22 cellular contexts compared by ENCODE assay signal in the genomic region with DNA sequence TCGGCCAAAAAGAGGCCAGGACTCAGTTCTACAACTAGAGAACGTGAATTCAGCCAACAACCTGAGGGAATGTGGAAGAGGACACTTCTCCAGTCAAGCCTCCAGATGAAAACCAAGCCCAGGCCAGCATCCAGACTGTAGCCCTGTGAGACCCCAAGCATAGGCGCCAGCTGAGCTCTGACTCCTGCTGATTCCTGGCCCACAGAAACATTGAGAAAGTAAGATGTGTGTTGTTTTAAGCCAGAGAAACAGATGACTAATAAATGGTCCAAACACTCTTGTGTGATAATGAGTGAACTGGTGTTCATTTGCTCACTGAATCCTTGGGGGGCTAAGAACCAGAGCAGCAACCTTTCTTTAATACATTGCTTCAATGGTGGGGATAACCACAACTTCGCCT. TPM values are rescaled to one million over a fixed set of nuclear protein-coding genes. Genes with fewer than 3 reads are reported as not detected.
DNase-seq lines count a peak whose midpoint lies in the region; ATAC-seq, FAIRE-seq and TF ChIP-seq lines count a peak whose summit lies in the region.
"Had no signal": no experiment of that assay in that cellular context is flagged by ENCODE, and none has a peak within 500 bp of the region (broad histone marks: within the 10 kb centered on the region; RNA-seq: fewer than 3 reads in every experiment).

No MANE protein-coding gene starts in this region.

- H3K27ac Mint-ChIP-seq in Caco-2 (ENCODE audit: unreplicated experiment), result no peak overlapping the region
- H3K27ac Mint-ChIP-seq: CD4-positive, alpha-beta T cell had no signal

- no peak overlapping the region for H4K91ac ChIP-seq in IMR-90 (ENCODE audit: insufficient read depth, low read depth, low read length)

- no peaks in the 10 kb centered on the region for H3K4me1 Mint-ChIP-seq in Caco-2 (ENCODE audit: low read depth, unreplicated experiment)

- peaks cover 40 to 94% of the 10 kb centered on the region in 2 experiments for H3K79me1 ChIP-seq in IMR-90 (ENCODE audit: low read depth in 1 of 2, low read length in 2 of 2)

- no peak overlapping the region for H2BK20ac ChIP-seq in IMR-90 (ENCODE audit: low read depth, low read length)

- no peak overlapping the region for H3K14ac ChIP-seq in IMR-90 (replicated peaks; ENCODE audit: low read depth, low read length)

- H4K8ac ChIP-seq in IMR-90 (ENCODE audit: low read depth in 2 of 2, low read length in 2 of 2), result no peak overlapping the region

- no peaks in the 10 kb centered on the region for H3K36me3 ChIP-seq in Caco-2 (ENCODE audit: control insufficient read depth, insufficient read depth, low read length)
- peaks cover 34% of the 10 kb centered on the region for H3K36me3 ChIP-seq in IMR-90 (ENCODE audit: control insufficient read depth, insufficient read depth, low read length)
- H3K36me3 ChIP-seq in endothelial cell of umbilical vein (ENCODE audit: control insufficient read depth in 2 of 2, extremely low read depth in 1 of 2, insufficient read depth in 2 of 2, low read length in 2 of 2), result peaks cover 0 to 2% of the 10 kb centered on the region in 2 experiments
- H3K36me3 ChIP-seq in PC-9 (ENCODE audit: low read depth), result peaks cover 44% of the 10 kb centered on the region
- peaks cover 0 to 56% of the 10 kb centered on the region in 2 donors for H3K36me3 ChIP-seq in gastroesophageal sphincter

- dilution Hi-C loops in IMR-90 (cut with HindIII; ENCODE audit: low sequenced_read_pairs, unreplicated experiment), result no loop called here
- dilution Hi-C loops in endothelial cell of umbilical vein (cut with MboI; ENCODE audit: extremely low pct_ligation_motif_present, low sequenced_read_pairs), result no loop called here

- no peak for DNase-seq in Caco-2
- peak; percentile 6 for DNase-seq in IMR-90
- DNase-seq in endothelial cell of umbilical vein (ENCODE audit: low read depth, low spot score), result no peak
- DNase-seq in PC-9, result no peak
- DNase-seq: BE2C; CD4-positive, alpha-beta T cell; COR-L47; DMS 273 treated with DMSO at 0.1 percent for 48 hours; DMS79 treated with DMSO at 0.1 percent for 48 hours; H7; NCI-H1417 treated with DMSO at 0.1 percent for 48 hours; NCI-H1930; NCI-H2227 treated with DMSO at 0.1 percent for 48 hours; NCI-H510A; NCI-H748 treated with DMSO at 0.1 percent for 48 hours had no signal

- H3K9ac ChIP-seq in IMR-90 (ENCODE audit: low read depth, low read length) (no peak overlapping the region), endothelial cell of umbilical vein (replicated peaks; ENCODE audit: extremely low read depth, insufficient read depth, low read length) (no peak overlapping the region)
- H3K9ac ChIP-seq: KMS-11 had no signal

- no peak overlapping the region for H2AK5ac ChIP-seq in IMR-90 (ENCODE audit: low read depth, low read length)

- TF ChIP-seq POLR2A in IMR-90 (IDR thresholded peaks at IDR 0.05; ENCODE audit: low read depth, low read length) (no peak), endothelial cell of umbilical vein (IDR thresholded peaks at IDR 0.05; ENCODE audit: low read depth, low read length) (no peak), gastroesophageal sphincter (IDR thresholded peaks at IDR 0.05) (no peak)

- no peak for TF ChIP-seq EP300 in gastroesophageal sphincter (IDR thresholded peaks at IDR 0.05)

- no peak overlapping the region for H3K4me3 Mint-ChIP-seq in Caco-2 (ENCODE audit: unreplicated experiment)
- H3K4me3 Mint-ChIP-seq: CD4-positive, alpha-beta T cell had no signal

- 100% methylated on average over 1 of the region's 4 CpGs; no CpG with 5 or more reads in 1 of the 2 experiments for WGBS in IMR-90 (ENCODE audit: extremely low coverage in 2 of 2, insufficient read length in 1 of 2), 2 experiments
- 100% methylated on average over 2 to 3 of the region's 4 CpGs for WGBS in gastroesophageal sphincter (ENCODE audit: low coverage in 1 of 2), 2 donors

- H3K36me3 Mint-ChIP-seq in Caco-2 (ENCODE audit: insufficient read depth, unreplicated experiment), result peaks cover 93% of the 10 kb centered on the region

- TF ChIP-seq RAD21 in IMR-90 (IDR thresholded peaks at IDR 0.05; ENCODE audit: low read length), result no peak

- H3K79me2 ChIP-seq in endothelial cell of umbilical vein (ENCODE audit: control insufficient read depth, insufficient read depth, low read length) (peaks cover 78% of the 10 kb centered on the region), PC-9 (ENCODE audit: low read depth) (peaks cover 88% of the 10 kb centered on the region)

- no peak overlapping the region for H2BK5ac ChIP-seq in IMR-90 (ENCODE audit: low read depth, low read length, poor library complexity, severe bottlenecking)

- H3K4me3 ChIP-seq in Caco-2 (ENCODE audit: low read depth, low read length) (no peak overlapping the region), IMR-90 (ENCODE audit: insufficient read depth, low read depth, low read length) (no peak overlapping the region), endothelial cell of umbilical vein (replicated peaks in 1 of 3; ENCODE audit: insufficient read depth in 1 of 3, low read depth in 1 of 3, low read length in 3 of 3) (no peak overlapping the region), PC-9 (no peak overlapping the region), gastroesophageal sphincter (no peak overlapping the region)
- H3K4me3 ChIP-seq: A549 had no signal

- H2AK9ac ChIP-seq in IMR-90 (replicated peaks; ENCODE audit: low read depth, low read length, poor library complexity), result no peak overlapping the region

- no peak overlapping the region for H3K4me2 ChIP-seq in IMR-90 (ENCODE audit: low read depth, low read length)
- no peak overlapping the region for H3K4me2 ChIP-seq in endothelial cell of umbilical vein (ENCODE audit: insufficient read depth, low read length)
- H3K4me2 ChIP-seq in PC-9, result no peak overlapping the region
- H3K4me2 ChIP-seq: A549, KMS-11 had no signal

- H2BK15ac ChIP-seq in IMR-90 (ENCODE audit: low read depth, low read length), result no peak overlapping the region

- no peaks in the 10 kb centered on the region for H3F3A ChIP-seq in PC-9 (ENCODE audit: insufficient read depth, low read depth)

- FAIRE-seq in endothelial cell of umbilical vein (lab: Jason Lieb, UNC), result no peak
- FAIRE-seq: A549, GM12892, HTR-8/SVneo had no signal

- no peaks in the 10 kb centered on the region for H3K27me3 Mint-ChIP-seq in Caco-2 (ENCODE audit: insufficient read depth, unreplicated experiment)
- H3K27me3 Mint-ChIP-seq: CD4-positive, alpha-beta T cell had no signal

- CTCF ChIA-PET in Caco-2 (lab: Charles Lee), result no interaction called here
- CTCF ChIA-PET in IMR-90 (lab: Yijun Ruan, JAX), result interaction anchor here (1.0 kb wide), 1 partner anchor 13 kb away, joined by 3 read pairs; no protein-coding TSS in a partner anchor
- CTCF ChIA-PET in endothelial cell of umbilical vein (lab: Charles Lee), result interaction anchor here (1.6 to 2.2 kb wide), 2 partner anchors 13 to 14 kb away, joined by 5 to 6 read pairs; no protein-coding TSS in a partner anchor
- CTCF ChIA-PET in PC-9 (lab: Charles Lee), result no interaction called here

- no peaks in the 10 kb centered on the region for H3K9me2 ChIP-seq in PC-9 (ENCODE audit: insufficient read depth)

- ATAC-seq in IMR-90 (ENCODE audit: low read depth) (no peak), HG03469 (IDR thresholded peaks at IDR 0.05; ENCODE audit: unreplicated experiment) (no peak), gastroesophageal sphincter (no peak)
- ATAC-seq: A549 had no signal

- H3K4me1 ChIP-seq in Caco-2 (no peaks in the 10 kb centered on the region), IMR-90 (ENCODE audit: control insufficient read depth, insufficient read depth, low read length) (no peaks in the 10 kb centered on the region), endothelial cell of umbilical vein (ENCODE audit: control insufficient read depth, extremely low read depth, insufficient read depth, low read length) (peaks cover 46% of the 10 kb centered on the region), PC-9 (replicated peaks; ENCODE audit: insufficient read depth) (no peaks in the 10 kb centered on the region), gastroesophageal sphincter (peaks cover 0 to 18% (median 0%) of the 10 kb centered on the region in 3 donors)
- H3K4me1 ChIP-seq: A549 had no signal

- H2BK120ac ChIP-seq in IMR-90 (ENCODE audit: low read depth, low read length), result no peak overlapping the region

- intact Hi-C loops in Caco-2 (cut with micrococcal nuclease; ENCODE audit: unreplicated experiment) (no loop called here), IMR-90 (cut with micrococcal nuclease) (no loop called here), endothelial cell of umbilical vein (cut with micrococcal nuclease) (loop anchor here (1.0 kb wide), 1 partner anchor 42 kb away; no protein-coding TSS in a partner anchor), PC-9 (cut with micrococcal nuclease; ENCODE audit: unreplicated experiment) (no loop called here)

- no peak overlapping the region for H3K4ac ChIP-seq in IMR-90 (ENCODE audit: low read depth, low read length)

- POLR2A ChIA-PET in Caco-2 (lab: Charles Lee) (no interaction called here), IMR-90 (lab: Charles Lee; ENCODE audit: unreplicated experiment) (no interaction called here), endothelial cell of umbilical vein (lab: Charles Lee) (no interaction called here), PC-9 (lab: Charles Lee; ENCODE audit: unreplicated experiment) (no interaction called here)

- H4K5ac ChIP-seq in IMR-90 (ENCODE audit: low read depth, low read length), result no peak overlapping the region

- no peak overlapping the region for H3K18ac ChIP-seq in IMR-90 (ENCODE audit: low read depth, low read length)

- H3K9me1 ChIP-seq in IMR-90 (ENCODE audit: insufficient read depth, low read length) (peaks cover 29% of the 10 kb centered on the region), endothelial cell of umbilical vein (replicated peaks; ENCODE audit: control insufficient read depth, extremely low read depth, insufficient read depth, low read length) (no peaks in the 10 kb centered on the region)

- H3K23ac ChIP-seq in IMR-90 (ENCODE audit: low read depth, low read length), result no peak overlapping the region

- in situ Hi-C loops in IMR-90 (cut with MboI; ENCODE audit: low sequenced_read_pairs), result no loop called here

- TF ChIP-seq CTCF in Caco-2 (IDR thresholded peaks at IDR 0.05; ENCODE audit: insufficient read depth in 1 of 2, low read depth in 1 of 2, low read length in 1 of 2, severe bottlenecking in 1 of 2, unreplicated experiment in 1 of 2) (no peak), IMR-90 (conservative IDR thresholded peaks at IDR 0.05; ENCODE audit: low read depth, low read length) (no peak), VCaP (conservative IDR thresholded peaks at IDR 0.05) (no peak), endothelial cell of umbilical vein (IDR thresholded peaks at IDR 0.05; ENCODE audit: extremely low read depth in 1 of 2, insufficient read depth in 1 of 2, low read depth in 1 of 2, low read length in 2 of 2) (no peak), PC-9 (conservative IDR thresholded peaks at IDR 0.05) (no peak), gastroesophageal sphincter (IDR thresholded peaks at IDR 0.05) (no peak)

- H3K27me3 ChIP-seq in Caco-2 (replicated peaks; ENCODE audit: control insufficient read depth, insufficient read depth, low read length), result no peaks in the 10 kb centered on the region
- no peaks in the 10 kb centered on the region for H3K27me3 ChIP-seq in IMR-90 (ENCODE audit: control insufficient read depth, insufficient read depth, low read length)
- no peaks in the 10 kb centered on the region for H3K27me3 ChIP-seq in endothelial cell of umbilical vein (ENCODE audit: control insufficient read depth in 2 of 2, insufficient read depth in 2 of 2, low read length in 2 of 2)
- H3K27me3 ChIP-seq in PC-9 (ENCODE audit: insufficient read depth, low read depth), result no peaks in the 10 kb centered on the region
- H3K27me3 ChIP-seq in gastroesophageal sphincter, result no peaks in the 10 kb centered on the region
- H3K27me3 ChIP-seq: BE2C had no signal

- peaks cover 64% of the 10 kb centered on the region for H4K20me1 ChIP-seq in IMR-90 (ENCODE audit: insufficient read depth, low read length)
- no peaks in the 10 kb centered on the region for H4K20me1 ChIP-seq in endothelial cell of umbilical vein (replicated peaks; ENCODE audit: control insufficient read depth, extremely low read depth, insufficient read depth, low read length)
- H4K20me1 ChIP-seq in PC-9 (ENCODE audit: insufficient read depth), result peaks cover 97% of the 10 kb centered on the region

- H3K9me3 Mint-ChIP-seq in Caco-2 (ENCODE audit: unreplicated experiment), result no peaks in the 10 kb centered on the region
- H3K9me3 Mint-ChIP-seq: CD4-positive, alpha-beta T cell had no signal

- H3K27ac ChIP-seq in IMR-90 (ENCODE audit: insufficient read depth, low read length) (no peak overlapping the region), VCaP (peak overlapping the region; percentile 93), endothelial cell of umbilical vein (ENCODE audit: insufficient read depth, low read depth, low read length) (peak overlapping the region; percentile 10), PC-9 (no peak overlapping the region), gastroesophageal sphincter (no peak overlapping the region)
- H3K27ac ChIP-seq: A549, KMS-11 had no signal

- H3K9me3 ChIP-seq in Caco-2, result no peaks in the 10 kb centered on the region
- no peaks in the 10 kb centered on the region for H3K9me3 ChIP-seq in IMR-90 (ENCODE audit: control insufficient read depth, insufficient read depth, low read length)
- no peaks in the 10 kb centered on the region for H3K9me3 ChIP-seq in endothelial cell of umbilical vein (replicated peaks; ENCODE audit: control insufficient read depth, insufficient read depth, low read length)
- H3K9me3 ChIP-seq in PC-9 (ENCODE audit: insufficient read depth, low read depth), result no peaks in the 10 kb centered on the region
- no peaks in the 10 kb centered on the region for H3K9me3 ChIP-seq in gastroesophageal sphincter
- H3K9me3 ChIP-seq: A549, BE2C had no signal

- TSS peak; percentile 4 for BruUV-seq in Caco-2 (replicated peaks; lab: Mats Ljungman, UMichigan)
- BruUV-seq in IMR-90 (replicated peaks; lab: Mats Ljungman, UMichigan), result no TSS peak
- no TSS peak for BruUV-seq in endothelial cell of umbilical vein (replicated peaks; lab: Mats Ljungman, UMichigan)
- no TSS peak for BruUV-seq in PC-9 (replicated peaks; lab: Mats Ljungman, UMichigan)

- H3K56ac ChIP-seq in IMR-90 (ENCODE audit: extremely low read depth, insufficient read depth, low read length), result no peak overlapping the region

- H2AFZ ChIP-seq in IMR-90 (replicated peaks; ENCODE audit: low read length, poor library complexity) (no peak overlapping the region), endothelial cell of umbilical vein (ENCODE audit: low read depth, low read length) (no peak overlapping the region), PC-9 (no peak overlapping the region)

RNA-seq across cellular contexts. Expression of a gene that starts 44.9 kb away (rescaled TPM):
- total RNA-seq in Caco-2 (2022) (164 and 180 TPM in 2 replicates), IMR-90 (2012; rRNA removed) (9.7 and 10.3 TPM in 2 replicates), endothelial cell of umbilical vein (79.3 and 81.2 TPM in 2 replicates), PC-9 (2021) (55.4 and 62.8 TPM in 2 replicates), gastroesophageal sphincter (10 to 100 TPM; 13.5 to 33.8 (median 22.1) TPM)
- polyA plus RNA-seq in IMR-90 (2012; rRNA removed) (20.4 and 22.3 TPM in 2 replicates), endothelial cell of umbilical vein (18.8 and 21.0 TPM in 2 replicates)
- polyA plus RNA-seq in IMR-90 (2012; cell fraction: cytosol; rRNA removed), result 10.1 and 16.9 TPM in 2 replicates
- polyA plus RNA-seq in IMR-90 (2012; cell fraction: nucleus; rRNA removed; ENCODE audit: low replicate concordance), result 25.5 and 27.8 TPM in 2 replicates
- polyA plus RNA-seq in endothelial cell of umbilical vein (2011; cell fraction: cytosol; rRNA removed), result 17.3 and 17.6 TPM in 2 replicates
- 30.4 and 31.7 TPM in 2 replicates for polyA plus RNA-seq in endothelial cell of umbilical vein (2011; cell fraction: nucleus; rRNA removed)
- 32.8 and 37.7 TPM in 2 replicates for polyA plus RNA-seq in endothelial cell of umbilical vein (2012)
- 48.2 and 64.0 TPM in 2 replicates for polyA minus RNA-seq in endothelial cell of umbilical vein
- 25.9 TPM for polyA minus RNA-seq in endothelial cell of umbilical vein (2011; cell fraction: cytosol; rRNA and poly(A)+ RNA removed)
- polyA minus RNA-seq in endothelial cell of umbilical vein (2011; cell fraction: nucleus; rRNA and poly(A)+ RNA removed), result 38.5 and 56.9 TPM in 2 replicates

Comparison
In these comparisons a context has a peak if more than half of its experiments do, and no peak if none do; other contexts are left out.
1. H3K27ac ChIP-seq: peak in VCaP (single experiment) and endothelial cell of umbilical vein (single experiment); none in IMR-90 (single experiment), PC-9 (single experiment) and gastroesophageal sphincter (0 of 4).
2. CTCF ChIA-PET loops: an anchor here in IMR-90 (1.0 kb wide) and endothelial cell of umbilical vein (1.6 to 2.2 kb wide); none called in Caco-2 and PC-9.